ENCODE assay signal across 9 cellular contexts in the genomic region with DNA sequence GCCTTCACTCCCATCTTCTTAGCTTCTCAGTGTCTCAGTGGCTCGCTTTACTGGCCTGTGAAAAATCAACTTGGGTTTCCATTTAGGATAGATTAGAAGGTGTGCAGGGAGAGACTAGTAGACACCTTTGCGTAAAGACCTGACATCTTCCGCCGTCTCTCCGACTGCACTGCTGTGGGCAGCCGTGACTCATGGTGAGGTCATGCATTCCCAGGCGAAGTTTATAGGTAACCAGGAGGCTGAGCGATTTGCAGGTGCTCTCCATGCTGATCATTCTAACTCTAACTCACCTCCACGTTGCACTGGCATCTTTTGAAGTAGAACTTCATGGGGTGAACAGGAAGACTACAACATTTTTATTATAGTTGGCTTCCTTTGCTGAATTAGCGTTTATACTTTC.
DNase-seq lines count a peak whose midpoint lies in the region; ATAC-seq, FAIRE-seq and TF ChIP-seq lines count a peak whose summit lies in the region.
"Had no signal": no experiment of that assay in that cellular context is flagged by ENCODE, and none has a peak within 500 bp of the region (broad histone marks: within the 10 kb centered on the region; RNA-seq: fewer than 3 reads in every experiment).

No MANE protein-coding gene starts in this region.

- H3K9me3 ChIP-seq in heart left ventricle, result no peaks in the 10 kb centered on the region

- H3K27me3 ChIP-seq in bronchial epithelial cell (ENCODE audit: control insufficient read depth, insufficient read depth, low read length) (no peaks in the 10 kb centered on the region), heart left ventricle (no peaks in the 10 kb centered on the region)

- H3K4me3 ChIP-seq in bronchial epithelial cell (ENCODE audit: low read depth, low read length), result no peak overlapping the region
- H3K4me3 ChIP-seq in heart left ventricle, result no peak overlapping the region

- 91 to 94% (median 92%) methylated on average over 10 of the region's 10 CpGs for WGBS in heart left ventricle, 4 donors

- H3K36me3 ChIP-seq in bronchial epithelial cell (ENCODE audit: control insufficient read depth, insufficient read depth, low read length) (no peaks in the 10 kb centered on the region), heart left ventricle (no peaks in the 10 kb centered on the region)

- no peak for TF ChIP-seq POLR2A in heart left ventricle (IDR thresholded peaks at IDR 0.05)

- ATAC-seq in heart left ventricle, result no peak
- no peak for ATAC-seq in HG02642 (IDR thresholded peaks at IDR 0.05; ENCODE audit: poor library complexity, unreplicated experiment)

- intact Hi-C loops in heart left ventricle (cut with DNase I), result no loop called here

- no peak for TF ChIP-seq CTCF in bronchial epithelial cell (IDR thresholded peaks at IDR 0.05; ENCODE audit: insufficient read depth, low read length, severe bottlenecking)
- TF ChIP-seq CTCF in heart left ventricle (IDR thresholded peaks at IDR 0.05), result no peak

- peak; percentile 76 for FAIRE-seq in bronchial epithelial cell (lab: Jason Lieb, UNC)

- peaks cover 0 to 10% (median 0%) of the 10 kb centered on the region in 12 donors for H3K4me1 ChIP-seq in heart left ventricle

- H3K27ac ChIP-seq in heart left ventricle, result peak overlapping the region in 2 of 12 donors; percentile 49 to 52

- DNase-seq in H4 (ENCODE audit: low spot score) (peak; percentile 34), RPMI7951 (ENCODE audit: low read depth) (peak; percentile 45), bronchial epithelial cell (ENCODE audit: low read depth) (peak; percentile 96), heart left ventricle (no peak), NCI-H82 (lab: John Stamatoyannopoulos, UW) (no peak), NCI-H748 treated with DMSO at 0.1 percent for 48 hours (lab: John Stamatoyannopoulos, UW) (no peak)
- DNase-seq in stimulated activated CD4-positive, alpha-beta T cell treated with anti-CD3 and anti-CD28 coated beads, Interleukin-12 subunit alpha, Interleukin-12 subunit beta, amount 100 ng/mL, for 4 hours, result peak; percentile 42
- DNase-seq: NCI-H446 had no signal

Comparison
In these comparisons a context has a peak if more than half of its experiments do, and no peak if none do; other contexts are left out.
1. DNase-seq: peak in H4 (single experiment), RPMI7951 (single experiment), bronchial epithelial cell (single experiment) and stimulated activated CD4-positive, alpha-beta T cell treated with anti-CD3 and anti-CD28 coated beads, Interleukin-12 subunit alpha, Interleukin-12 subunit beta, amount 100 ng/mL, for 4 hours (single experiment); none in heart left ventricle (0 of 5), NCI-H82 (single experiment) and NCI-H748 treated with DMSO at 0.1 percent for 48 hours (single experiment).